8 cellular contexts compared by ENCODE assay signal in genomic region chr15:60478633-60479360, GRCh38.
A peak's percentile ranks its signal among the peaks of the same experiment; 100 is the strongest.
DNase-seq lines count a peak whose midpoint lies in the region; ATAC-seq and TF ChIP-seq lines count a peak whose summit lies in the region.

ICE2 (minus strand) TSS chr15:60479142; CDS start chr15:60477977, 1,165 bp downstream.

- TF ChIP-seq CTCF in AG10803 (conservative IDR thresholded peaks at IDR 0.05; ENCODE audit: low read length): no peak

- H3K4me3 ChIP-seq in AG10803 (ENCODE audit: low read length): peak within 1 kb of the TSS; percentile 90

- peak; percentile 90 for ATAC-seq in GM19035 (IDR thresholded peaks at IDR 0.05; ENCODE audit: unreplicated experiment)
- peak; percentile 92 for ATAC-seq in HG03354 (IDR thresholded peaks at IDR 0.05; ENCODE audit: poor library complexity, severe bottlenecking, unreplicated experiment)

- DNase-seq in AG10803 (ENCODE audit: low read depth): peak; percentile 94
- peak; percentile 87 for DNase-seq in NCI-H446 treated with DMSO at 0.1 percent for 48 hours (lab: John Stamatoyannopoulos, UW)
- peak; percentile 96 for DNase-seq in activated CD4-positive, CD25-positive, alpha-beta regulatory T cell treated with anti-CD3 and anti-CD28 coated beads, Interleukin-2, amount 50 U/mL, for 72 hours
- peak; percentile 24 to 68 for DNase-seq in cerebellar nuclear complex (lab: John Stamatoyannopoulos, UW)
- peak; percentile 98 for DNase-seq in islet precursor cell
- peak; percentile 93 to 96 (median 95) for DNase-seq in stimulated activated CD4-positive, alpha-beta T cell treated with anti-CD3 and anti-CD28 coated beads, Interleukin-12 subunit alpha, Interleukin-12 subunit beta, amount 100 ng/mL, for 48 hours (ENCODE audit: low read depth in 2 of 3, low spot score in 1 of 3)

Comparison
In these comparisons a context has a peak if more than half of its experiments do, and no peak if none do; other contexts are left out.
1. Peak in every context shown above with its lines: DNase-seq, ATAC-seq and H3K4me3 ChIP-seq.
2. DNase-seq: peak in every context shown above with its lines; median percentile 98 in islet precursor cell; 96 in activated CD4-positive, CD25-positive, alpha-beta regulatory T cell treated with anti-CD3 and anti-CD28 coated beads, Interleukin-2, amount 50 U/mL, for 72 hours; 95 in stimulated activated CD4-positive, alpha-beta T cell treated with anti-CD3 and anti-CD28 coated beads, Interleukin-12 subunit alpha, Interleukin-12 subunit beta, amount 100 ng/mL, for 48 hours; 94 in AG10803; 87 in NCI-H446 treated with DMSO at 0.1 percent for 48 hours; 46 in cerebellar nuclear complex.